In genomic region chrX:19728915-19729314, GRCh38 we compare ENCODE assay signal across 17 cellular contexts.
DNase-seq lines count a peak whose midpoint lies in the region; ATAC-seq and TF ChIP-seq lines count a peak whose summit lies in the region.
"Had no signal": no experiment of that assay in that cellular context is flagged by ENCODE, and none has a peak within 500 bp of the region (broad histone marks: within the 10 kb centered on the region; RNA-seq: fewer than 3 reads in every experiment).

No MANE protein-coding gene starts in this region.

- no peak for TF ChIP-seq EP300 in tibial nerve (IDR thresholded peaks at IDR 0.05)

- no peaks in the 10 kb centered on the region for H3K9me3 Mint-ChIP-seq in CD8-positive, alpha-beta T cell
- H3K9me3 Mint-ChIP-seq: activated CD4-positive, alpha-beta memory T cell treated with anti-CD3 and anti-CD28 coated beads for 36 hours had no signal

- no peak overlapping the region for H3K27ac ChIP-seq in CD8-positive, alpha-beta T cell (ENCODE audit: low read depth, low read length)
- peak overlapping the region; percentile 2 for H3K27ac ChIP-seq in effector memory CD4-positive, alpha-beta T cell (ENCODE audit: insufficient read depth, low read length, poor library complexity, severe bottlenecking)
- H3K27ac ChIP-seq in tibial nerve = peak overlapping the region in 1 of 4 donors; percentile 44
- H3K27ac ChIP-seq: foreskin keratinocyte had no signal

- no peaks in the 10 kb centered on the region for H3K36me3 ChIP-seq in CD8-positive, alpha-beta T cell (ENCODE audit: insufficient read depth, low read length)
- H3K36me3 ChIP-seq in effector memory CD4-positive, alpha-beta T cell (ENCODE audit: control insufficient read depth, insufficient read depth, low read length) = no peaks in the 10 kb centered on the region
- H3K36me3 ChIP-seq in tibial nerve = no peaks in the 10 kb centered on the region

- CTCF ChIA-PET in CD8-positive, alpha-beta T cell (lab: Charles Lee) = interaction anchor here (1.2 kb wide), 1 partner anchor 270 kb away, joined by 3 read pairs; no protein-coding TSS in a partner anchor

- peaks cover 74% of the 10 kb centered on the region for H3K4me1 Mint-ChIP-seq in CD8-positive, alpha-beta T cell (ENCODE audit: low read depth)

- peaks cover 6% of the 10 kb centered on the region for H3K36me3 Mint-ChIP-seq in CD8-positive, alpha-beta T cell

- peak overlapping the region; percentile 60 for H3K27ac Mint-ChIP-seq in CD8-positive, alpha-beta T cell

- no peak for TF ChIP-seq POLR2A in tibial nerve (IDR thresholded peaks at IDR 0.05)

- H3K4me3 ChIP-seq in CD8-positive, alpha-beta T cell (ENCODE audit: low read depth, low read length) = no peak overlapping the region
- H3K4me3 ChIP-seq in effector memory CD4-positive, alpha-beta T cell (ENCODE audit: insufficient read depth, low read depth, low read length, poor library complexity, severe bottlenecking) = no peak overlapping the region
- H3K4me3 ChIP-seq in tibial nerve = no peak overlapping the region

- TF ChIP-seq CTCF in CD8-positive, alpha-beta T cell (IDR thresholded peaks at IDR 0.05) = no peak
- TF ChIP-seq CTCF in tibial nerve (IDR thresholded peaks at IDR 0.05) = no peak

- intact Hi-C loops in CD8-positive, alpha-beta T cell (cut with DNase I, micrococcal nuclease) = no loop called here

- no peak for ATAC-seq in CD8-positive, alpha-beta T cell
- ATAC-seq in GM19452 (IDR thresholded peaks at IDR 0.05; ENCODE audit: unreplicated experiment) = peak; percentile 74
- ATAC-seq in HG03520 (IDR thresholded peaks at IDR 0.05; ENCODE audit: unreplicated experiment) = peak; percentile 48
- ATAC-seq: foreskin keratinocyte had no signal

- POLR2A ChIA-PET in CD8-positive, alpha-beta T cell (lab: Charles Lee) = interaction anchor here (1.0 kb wide), 1 partner anchor 9 kb away, joined by 3 read pairs; no protein-coding TSS in a partner anchor

- DNase-seq in CD8-positive, alpha-beta T cell = no peak
- no peak for DNase-seq in effector memory CD4-positive, alpha-beta T cell
- DNase-seq in islet precursor cell = no peak
- DNase-seq in cerebellar cortex (ENCODE audit: low spot score) = no peak
- DNase-seq in tibial nerve (ENCODE audit: low spot score in 2 of 2) = no peak
- DNase-seq in AG20443 (ENCODE audit: low spot score) = no peak
- DNase-seq: activated CD4-positive, alpha-beta memory T cell treated with anti-CD3 and anti-CD28 coated beads for 36 hours; AML-193; dermis blood vessel endothelial cell; MV-4-11; NCI-H2227 treated with DMSO at 0.1 percent for 48 hours; stimulated activated CD4-positive, alpha-beta T cell treated with anti-CD3 and anti-CD28 coated beads, Interleukin-2, amount 100 ng/mL, for 48 hours; stimulated activated naive CD4-positive, alpha-beta T cell; T-helper 2 cell had no signal

- H3K27me3 Mint-ChIP-seq in CD8-positive, alpha-beta T cell (ENCODE audit: low read depth) = no peaks in the 10 kb centered on the region
- H3K27me3 Mint-ChIP-seq: activated CD4-positive, alpha-beta memory T cell treated with anti-CD3 and anti-CD28 coated beads for 36 hours had no signal

- H3K4me3 Mint-ChIP-seq in CD8-positive, alpha-beta T cell = no peak overlapping the region
- H3K4me3 Mint-ChIP-seq: activated CD4-positive, alpha-beta memory T cell treated with anti-CD3 and anti-CD28 coated beads for 36 hours had no signal

- WGBS in tibial nerve, 2 donors = 56 to 62% methylated on average over 3 of the region's 3 CpGs

- no peaks in the 10 kb centered on the region for H3K9me3 ChIP-seq in CD8-positive, alpha-beta T cell (ENCODE audit: low read length)
- no peaks in the 10 kb centered on the region for H3K9me3 ChIP-seq in effector memory CD4-positive, alpha-beta T cell (ENCODE audit: control insufficient read depth, low read length)
- no peaks in the 10 kb centered on the region for H3K9me3 ChIP-seq in tibial nerve

- H3K27me3 ChIP-seq in CD8-positive, alpha-beta T cell (ENCODE audit: insufficient read depth, low read length) = no peaks in the 10 kb centered on the region
- no peaks in the 10 kb centered on the region for H3K27me3 ChIP-seq in effector memory CD4-positive, alpha-beta T cell (replicated peaks; ENCODE audit: control insufficient read depth, insufficient read depth, low read length, poor library complexity, severe bottlenecking)
- no peaks in the 10 kb centered on the region for H3K27me3 ChIP-seq in tibial nerve
- H3K27me3 ChIP-seq: foreskin keratinocyte had no signal

- peaks cover 42% of the 10 kb centered on the region for H3K4me1 ChIP-seq in CD8-positive, alpha-beta T cell (ENCODE audit: insufficient read depth, low read length)
- H3K4me1 ChIP-seq in effector memory CD4-positive, alpha-beta T cell (ENCODE audit: control insufficient read depth, insufficient read depth, low read length, poor library complexity, severe bottlenecking) = peaks cover 7% of the 10 kb centered on the region
- H3K4me1 ChIP-seq in tibial nerve = no peaks in the 10 kb centered on the region
- H3K4me1 ChIP-seq: foreskin keratinocyte had no signal
